Comparison of ENCODE assay signal across 1 cellular context in the genomic region with DNA sequence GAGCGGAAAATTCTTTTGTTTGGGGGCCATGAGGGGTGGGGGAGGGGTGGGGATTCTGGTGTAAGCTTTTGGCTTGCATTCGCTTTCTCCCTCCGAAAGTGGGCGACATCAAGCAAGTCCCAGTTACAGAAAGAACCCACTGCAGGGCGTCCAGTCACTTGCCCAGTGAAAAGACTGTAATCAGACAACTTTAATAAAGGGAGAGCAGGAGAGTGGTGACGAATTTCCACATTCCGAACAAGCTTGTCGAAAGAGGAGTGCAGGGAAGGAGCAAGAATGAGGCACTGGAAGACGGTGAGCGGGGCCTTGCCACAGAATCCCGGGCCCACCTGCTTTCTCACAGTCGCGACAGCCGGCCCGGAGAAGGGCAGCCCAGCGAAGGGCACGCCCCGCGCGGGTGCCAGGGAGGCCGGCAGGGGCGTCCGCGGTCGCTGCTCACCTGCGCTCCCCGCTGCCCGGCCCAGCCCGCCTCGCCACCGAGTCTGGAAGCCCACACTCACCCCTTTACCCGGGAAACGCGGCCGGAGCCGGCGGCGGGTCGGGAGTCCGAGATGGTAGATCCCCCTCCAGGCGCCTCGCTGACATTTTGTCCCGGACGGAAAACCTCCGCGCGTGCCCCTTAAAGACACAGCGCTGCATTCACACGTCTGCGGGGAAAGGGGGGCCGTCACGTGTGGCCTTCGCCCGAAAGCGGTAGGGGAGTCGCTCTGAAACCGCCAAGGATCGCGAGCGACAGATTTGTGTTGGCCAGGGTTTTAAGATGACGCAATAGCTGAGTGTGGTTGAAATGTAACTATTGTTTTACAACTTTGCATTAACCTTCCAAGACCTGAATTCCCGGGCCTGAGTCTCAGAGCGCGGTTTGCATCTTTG.
TF ChIP-seq lines count a peak whose summit lies in the region.

Gene ZBED3, minus strand, starts transcription at position 675 of the 873 bp plus-strand sequence. CDS start 9,407 bp downstream, outside the sequence.

TF ChIP-seq in HepG2, 621 proteins besides CTCF, POLR2A, EP300 and RAD21 (continued from another document):
- TF ChIP-seq ZBTB49 (CRISPR knock-in tag; IDR thresholded peaks at IDR 0.05; ENCODE audit: borderline replicate concordance) (no peak), SPEN (CRISPR knock-in tag; IDR thresholded peaks at IDR 0.05; ENCODE audit: low read depth) (peak; percentile 35), ZFP41 (CRISPR knock-in tag; IDR thresholded peaks at IDR 0.05; ENCODE audit: borderline replicate concordance) (no peak), ZNF878 (CRISPR knock-in tag; IDR thresholded peaks at IDR 0.05) (no peak), AGO1 (IDR thresholded peaks at IDR 0.05; ENCODE audit: low read depth, low read length, poor library complexity, severe bottlenecking) (peak; percentile 28), IRF1 (CRISPR knock-in tag; IDR thresholded peaks at IDR 0.05; ENCODE audit: low read depth) (no peak), HIC2 (CRISPR knock-in tag; IDR thresholded peaks at IDR 0.05; ENCODE audit: low read depth) (no peak; the same call in 1 of the 2 replicates), KDM6A (CRISPR knock-in tag; IDR thresholded peaks at IDR 0.05; ENCODE audit: low read depth) (no peak), ZNF850 (CRISPR knock-in tag; conservative IDR thresholded peaks at IDR 0.05) (no peak), MXD1 (CRISPR knock-in tag; IDR thresholded peaks at IDR 0.05) (peak; percentile 45; the same call in 1 of the 2 replicates), MXD3 (CRISPR knock-in tag; IDR thresholded peaks at IDR 0.05) (peak; percentile 64; the same call in 1 of the 2 replicates), ZNF546 (CRISPR knock-in tag; conservative IDR thresholded peaks at IDR 0.05) (peak; percentile 75; the same call in 1 of the 2 replicates), CREB3 (CRISPR knock-in tag; IDR thresholded peaks at IDR 0.05) (no peak)
- TF ChIP-seq, protein P1, sequence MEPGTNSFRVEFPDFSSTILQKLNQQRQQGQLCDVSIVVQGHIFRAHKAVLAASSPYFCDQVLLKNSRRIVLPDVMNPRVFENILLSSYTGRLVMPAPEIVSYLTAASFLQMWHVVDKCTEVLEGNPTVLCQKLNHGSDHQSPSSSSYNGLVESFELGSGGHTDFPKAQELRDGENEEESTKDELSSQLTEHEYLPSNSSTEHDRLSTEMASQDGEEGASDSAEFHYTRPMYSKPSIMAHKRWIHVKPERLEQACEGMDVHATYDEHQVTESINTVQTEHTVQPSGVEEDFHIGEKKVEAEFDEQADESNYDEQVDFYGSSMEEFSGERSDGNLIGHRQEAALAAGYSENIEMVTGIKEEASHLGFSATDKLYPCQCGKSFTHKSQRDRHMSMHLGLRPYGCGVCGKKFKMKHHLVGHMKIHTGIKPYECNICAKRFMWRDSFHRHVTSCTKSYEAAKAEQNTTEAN (CRISPR knock-in tag; conservative IDR thresholded peaks at IDR 0.05): no peak
- TF ChIP-seq, protein P2, sequence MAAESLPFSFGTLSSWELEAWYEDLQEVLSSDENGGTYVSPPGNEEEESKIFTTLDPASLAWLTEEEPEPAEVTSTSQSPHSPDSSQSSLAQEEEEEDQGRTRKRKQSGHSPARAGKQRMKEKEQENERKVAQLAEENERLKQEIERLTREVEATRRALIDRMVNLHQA (CRISPR knock-in tag; IDR thresholded peaks at IDR 0.05): no peak
- TF ChIP-seq, protein P3, sequence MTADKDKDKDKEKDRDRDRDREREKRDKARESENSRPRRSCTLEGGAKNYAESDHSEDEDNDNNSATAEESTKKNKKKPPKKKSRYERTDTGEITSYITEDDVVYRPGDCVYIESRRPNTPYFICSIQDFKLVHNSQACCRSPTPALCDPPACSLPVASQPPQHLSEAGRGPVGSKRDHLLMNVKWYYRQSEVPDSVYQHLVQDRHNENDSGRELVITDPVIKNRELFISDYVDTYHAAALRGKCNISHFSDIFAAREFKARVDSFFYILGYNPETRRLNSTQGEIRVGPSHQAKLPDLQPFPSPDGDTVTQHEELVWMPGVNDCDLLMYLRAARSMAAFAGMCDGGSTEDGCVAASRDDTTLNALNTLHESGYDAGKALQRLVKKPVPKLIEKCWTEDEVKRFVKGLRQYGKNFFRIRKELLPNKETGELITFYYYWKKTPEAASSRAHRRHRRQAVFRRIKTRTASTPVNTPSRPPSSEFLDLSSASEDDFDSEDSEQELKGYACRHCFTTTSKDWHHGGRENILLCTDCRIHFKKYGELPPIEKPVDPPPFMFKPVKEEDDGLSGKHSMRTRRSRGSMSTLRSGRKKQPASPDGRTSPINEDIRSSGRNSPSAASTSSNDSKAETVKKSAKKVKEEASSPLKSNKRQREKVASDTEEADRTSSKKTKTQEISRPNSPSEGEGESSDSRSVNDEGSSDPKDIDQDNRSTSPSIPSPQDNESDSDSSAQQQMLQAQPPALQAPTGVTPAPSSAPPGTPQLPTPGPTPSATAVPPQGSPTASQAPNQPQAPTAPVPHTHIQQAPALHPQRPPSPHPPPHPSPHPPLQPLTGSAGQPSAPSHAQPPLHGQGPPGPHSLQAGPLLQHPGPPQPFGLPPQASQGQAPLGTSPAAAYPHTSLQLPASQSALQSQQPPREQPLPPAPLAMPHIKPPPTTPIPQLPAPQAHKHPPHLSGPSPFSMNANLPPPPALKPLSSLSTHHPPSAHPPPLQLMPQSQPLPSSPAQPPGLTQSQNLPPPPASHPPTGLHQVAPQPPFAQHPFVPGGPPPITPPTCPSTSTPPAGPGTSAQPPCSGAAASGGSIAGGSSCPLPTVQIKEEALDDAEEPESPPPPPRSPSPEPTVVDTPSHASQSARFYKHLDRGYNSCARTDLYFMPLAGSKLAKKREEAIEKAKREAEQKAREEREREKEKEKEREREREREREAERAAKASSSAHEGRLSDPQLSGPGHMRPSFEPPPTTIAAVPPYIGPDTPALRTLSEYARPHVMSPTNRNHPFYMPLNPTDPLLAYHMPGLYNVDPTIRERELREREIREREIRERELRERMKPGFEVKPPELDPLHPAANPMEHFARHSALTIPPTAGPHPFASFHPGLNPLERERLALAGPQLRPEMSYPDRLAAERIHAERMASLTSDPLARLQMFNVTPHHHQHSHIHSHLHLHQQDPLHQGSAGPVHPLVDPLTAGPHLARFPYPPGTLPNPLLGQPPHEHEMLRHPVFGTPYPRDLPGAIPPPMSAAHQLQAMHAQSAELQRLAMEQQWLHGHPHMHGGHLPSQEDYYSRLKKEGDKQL (CRISPR knock-in tag; IDR thresholded peaks at IDR 0.05; ENCODE audit: low read depth): no peak
